Comparison of ENCODE assay signal across 24 cellular contexts in genomic region chr3:102450976-102451375, GRCh38. TPM values are rescaled to one million over a fixed set of nuclear protein-coding genes. Genes with fewer than 3 reads are reported as not detected.
"Had no signal": no experiment of that assay in that cellular context is flagged by ENCODE, and none has a peak within 500 bp of the region (broad histone marks: within the 10 kb centered on the region; RNA-seq: fewer than 3 reads in every experiment).

No MANE protein-coding gene starts in this region.

- ATAC-seq: Panc1, Right ventricle myocardium inferior, SK-N-SH treated with all-trans-retinoic acid at 6 μM for 48 hours had no signal

- H3K9me3 ChIP-seq: MG63, SJCRH30 had no signal

- H3K4me3 ChIP-seq: MG63, SJCRH30 had no signal

- H3K27me3 ChIP-seq: MG63, SJCRH30 had no signal

- DNase-seq: KBM-7, MG63, NCI-H1092, NCI-H1105 treated with DMSO at 0.1 percent for 48 hours, NCI-H1417 treated with DMSO at 0.1 percent for 48 hours, NCI-H146, NCI-H1694 treated with DMSO at 0.1 percent for 48 hours, NCI-H1930, NCI-H2081, NCI-H2107, NCI-H226, NCI-H446, NCI-H510A, NCI-H524 treated with DMSO at 0.1 percent for 48 hours, NCI-H69, NCI-H774, SHP77 treated with DMSO at 0.1 percent for 48 hours, SJCRH30 had no signal

- H3K27ac ChIP-seq: HL-60, RWPE1, SJCRH30 had no signal

- H3K36me3 ChIP-seq: MG63, SJCRH30 had no signal

RNA-seq across cellular contexts. Expression of gene ZPLD1, which starts 16.2 kb away (rescaled TPM):
- total RNA-seq: HT-29, Right ventricle myocardium inferior had no signal
